ENCODE assay signal across 24 cellular contexts in the genomic region with DNA sequence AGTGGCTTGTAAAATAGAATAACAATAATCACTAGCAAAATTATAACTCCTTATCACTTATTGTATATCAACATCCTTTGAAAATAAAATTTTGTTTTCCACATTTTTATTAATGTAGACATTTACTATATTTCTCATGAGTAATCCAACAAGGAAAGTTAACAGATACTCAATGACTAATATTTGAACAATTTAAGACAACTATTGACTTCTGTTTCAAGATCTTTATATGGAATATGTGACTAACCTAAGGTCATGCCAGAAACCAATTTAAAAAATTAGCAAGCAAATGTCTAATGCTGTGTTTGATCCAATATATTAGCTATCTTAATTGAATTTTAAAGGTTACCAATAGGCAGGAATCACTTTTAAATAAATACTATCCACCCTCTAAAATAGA.
"Had no signal": no experiment of that assay in that cellular context is flagged by ENCODE, and none has a peak within 500 bp of the region (broad histone marks: within the 10 kb centered on the region; RNA-seq: fewer than 3 reads in every experiment).

No MANE protein-coding gene starts in this region.

- H3K4me1 ChIP-seq: SJSA1 had no signal

- H3K27me3 ChIP-seq: SJSA1 had no signal

- H3K9me3 ChIP-seq: SJSA1 had no signal

- H3K36me3 ChIP-seq: SJSA1 had no signal

- H3K4me3 ChIP-seq: SJSA1, SK-N-MC had no signal

- H3K27ac ChIP-seq: HL-60, RWPE1, SJSA1, SK-N-MC had no signal

- ATAC-seq: HepG2, Panc1, Right ventricle myocardium inferior had no signal

- DNase-seq: IMR-90, Kasumi-1, KG1, MM.1S, NCI-H1092 treated with DMSO at 0.1 percent for 48 hours, NCI-H1436, NCI-H187, NCI-H2029, NCI-H2081 treated with DMSO at 0.1 percent for 48 hours, NCI-H2171, NCI-H226, NCI-H446, NCI-H510A, NCI-H524 treated with DMSO at 0.1 percent for 48 hours, NCI-H69, NCI-H774, SHP77 treated with DMSO at 0.1 percent for 48 hours had no signal
